In the genomic region with DNA sequence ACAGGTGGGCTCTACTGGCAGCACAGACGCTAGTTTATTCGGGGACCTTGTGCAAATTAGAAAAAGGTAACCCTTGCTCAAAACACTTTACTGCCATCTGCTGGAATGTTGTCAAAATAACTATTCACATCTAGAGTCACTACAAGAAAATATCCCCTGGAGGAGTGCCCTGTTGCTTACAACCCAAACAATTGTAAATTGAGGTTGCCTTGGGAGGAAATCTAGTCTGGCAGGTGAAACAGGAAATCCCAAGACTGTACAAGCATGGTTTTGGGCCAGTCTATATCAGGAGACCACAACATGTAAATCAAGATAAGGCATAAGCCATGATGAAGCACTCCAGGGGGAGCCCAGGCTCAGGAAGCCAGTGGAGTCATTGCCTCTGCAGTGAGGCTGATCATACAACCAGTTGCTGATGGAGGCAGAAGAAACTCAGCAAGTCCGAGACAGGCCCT, we compare ENCODE assay signal across 8 cellular contexts.
DNase-seq lines count a peak whose midpoint lies in the region; ATAC-seq, FAIRE-seq and TF ChIP-seq lines count a peak whose summit lies in the region.

No MANE protein-coding gene starts in this region.

- no peak for TF ChIP-seq POLR2A in HepG2 (IDR thresholded peaks at IDR 0.05; ENCODE audit: insufficient read depth in 1 of 2, low read depth in 2 of 2, low read length in 2 of 2)

- H3K79me2 ChIP-seq in HepG2 (ENCODE audit: insufficient read depth, low read length), result no peaks in the 10 kb centered on the region

- no peaks in the 10 kb centered on the region for H3K4me1 ChIP-seq in HepG2 (ENCODE audit: insufficient read depth, low read length)

- H2AFZ ChIP-seq in HepG2 (ENCODE audit: low read length), result no peak overlapping the region

- no peak for FAIRE-seq in HepG2 (lab: Jason Lieb, UNC)

- no peaks in the 10 kb centered on the region; a peak in 1 of 5 replicates for H3K27me3 ChIP-seq in HepG2 (ENCODE audit: control insufficient read depth in 1 of 2, insufficient read depth in 2 of 2, low read length in 2 of 2)

- no peak overlapping the region for H3K9ac ChIP-seq in HepG2 (ENCODE audit: insufficient read depth, low read depth, low read length)

- H4K20me1 ChIP-seq in HepG2 (ENCODE audit: insufficient read depth, low read length), result no peaks in the 10 kb centered on the region

- H3K27ac ChIP-seq in HepG2 (ENCODE audit: extremely low read length, insufficient read depth, low read length), result no peak overlapping the region

- no peaks in the 10 kb centered on the region for H3K9me3 ChIP-seq in HepG2 (ENCODE audit: low read length)

- H3K36me3 ChIP-seq in HepG2 (replicated peaks in 1 of 2; ENCODE audit: control insufficient read depth in 1 of 2, insufficient read depth in 2 of 2, low read length in 2 of 2), result no peaks in the 10 kb centered on the region

- intact Hi-C loops in HepG2 (cut with micrococcal nuclease; ENCODE audit: unreplicated experiment), result loop anchor here (1.0 kb wide), 1 partner anchor 142 kb away; no protein-coding TSS in a partner anchor

- CTCF ChIA-PET in AG04449 (lab: Yijun Ruan, JAX), result interaction anchor here (0.8 to 14.9 kb wide), 10 partner anchors 9 to 371 kb away, joined by 3 to 454 read pairs (median 6); a partner anchor contains a TSS
- CTCF ChIA-PET in HepG2 (lab: Yijun Ruan, JAX; ENCODE audit: low intra/inter-chr PET ratio, low total read pairs), result interaction anchor here (0.9 to 1.0 kb wide), 2 partner anchors 142 to 385 kb away, joined by 5 read pairs; no protein-coding TSS in a partner anchor

- ATAC-seq in HG03571 (IDR thresholded peaks at IDR 0.05; ENCODE audit: unreplicated experiment), result peak; percentile 69
- ATAC-seq in HepG2, result peak; percentile 75
- no peak for ATAC-seq in HG02870 (IDR thresholded peaks at IDR 0.05; ENCODE audit: unreplicated experiment)

- BruUV-seq in HepG2 (replicated peaks; lab: Mats Ljungman, UMichigan), result no TSS peak

- WGBS in HepG2 (ENCODE audit: low lambda C conversion rate), result 3% methylated on average over 3 of the region's 3 CpGs

- TF ChIP-seq CTCF in AG04449 (IDR thresholded peaks at IDR 0.05; ENCODE audit: insufficient read depth, low read length, missing control alignments), result peak; percentile 24
- TF ChIP-seq CTCF in GM12865 (IDR thresholded peaks at IDR 0.05; ENCODE audit: insufficient read depth, low read depth, low read length, missing control alignments), result no peak
- peak; percentile 55 for TF ChIP-seq CTCF in HepG2 (CRISPR knock-in tag; IDR thresholded peaks at IDR 0.05)

- DNase-seq in AG04449 (ENCODE audit: low read depth, low spot score) (peak; percentile 7), GM12865 (ENCODE audit: low read depth) (peak; percentile 56), NCI-H748 treated with DMSO at 0.1 percent for 48 hours (lab: John Stamatoyannopoulos, UW) (peak; percentile 15), brain pericyte (ENCODE audit: low read depth, low spot score) (peak; percentile 8), HepG2 (ENCODE audit: low spot score) (peak; percentile 38)
- DNase-seq in stimulated activated CD4-positive, alpha-beta T cell treated with anti-CD3 and anti-CD28 coated beads, Interleukin-4, amount 100 ng/mL, for 1 hour, result no peak

- POLR2A ChIA-PET in AG04449 (lab: Yijun Ruan, JAX) (no interaction called here), HepG2 (lab: Yijun Ruan, JAX) (no interaction called here)

- TF ChIP-seq EP300 in HepG2 (IDR thresholded peaks at IDR 0.05; ENCODE audit: low read depth in 2 of 2, low read length in 2 of 2) (no peak), HepG2 (CRISPR knock-in tag; IDR thresholded peaks at IDR 0.05; ENCODE audit: borderline replicate concordance) (no peak)

- H3K4me3 ChIP-seq in AG04449 (ENCODE audit: low read depth, low read length) (no peak overlapping the region), GM12865 (ENCODE audit: low read depth, low read length) (no peak overlapping the region), HepG2 (replicated peaks in 1 of 3; ENCODE audit: insufficient read depth in 1 of 3, low read depth in 2 of 3, low read length in 3 of 3) (no peak overlapping the region)

- in situ Hi-C loops in HepG2 (cut with HindIII; ENCODE audit: extremely low pct_ligation_motif_present, low pct_unique_long_range_greater_than_20kb), result no loop called here

- H3K4me2 ChIP-seq in HepG2 (ENCODE audit: low read depth, low read length), result no peak overlapping the region

- no peak for TF ChIP-seq RAD21 in HepG2 (CRISPR knock-in tag; IDR thresholded peaks at IDR 0.05)

TF ChIP-seq in HepG2, 621 proteins besides CTCF, POLR2A, EP300 and RAD21:
- TF ChIP-seq XBP1 (CRISPR knock-in tag; IDR thresholded peaks at IDR 0.05) (no peak), ZSCAN9 (CRISPR knock-in tag; IDR thresholded peaks at IDR 0.05; ENCODE audit: borderline replicate concordance) (no peak), NCOA5 (CRISPR knock-in tag; IDR thresholded peaks at IDR 0.05) (no peak), RAD51 (IDR thresholded peaks at IDR 0.05; ENCODE audit: borderline replicate concordance) (no peak), CHCHD3 (CRISPR knock-in tag; IDR thresholded peaks at IDR 0.05) (no peak), SIN3B (IDR thresholded peaks at IDR 0.05; ENCODE audit: low read length) (no peak), ZNF724P (CRISPR knock-in tag; IDR thresholded peaks at IDR 0.05; ENCODE audit: borderline replicate concordance) (no peak), ZNF703 (CRISPR knock-in tag; IDR thresholded peaks at IDR 0.05; ENCODE audit: borderline replicate concordance) (no peak), SMC3 (IDR thresholded peaks at IDR 0.05; ENCODE audit: low read length) (0 out of 2 replicates have a peak, but pooled peaks have one; percentile 9), STAG1 (CRISPR knock-in tag; IDR thresholded peaks at IDR 0.05) (peak; percentile 55), HOXD1 (CRISPR knock-in tag; IDR thresholded peaks at IDR 0.05) (no peak)
- TF ChIP-seq, protein P1, sequence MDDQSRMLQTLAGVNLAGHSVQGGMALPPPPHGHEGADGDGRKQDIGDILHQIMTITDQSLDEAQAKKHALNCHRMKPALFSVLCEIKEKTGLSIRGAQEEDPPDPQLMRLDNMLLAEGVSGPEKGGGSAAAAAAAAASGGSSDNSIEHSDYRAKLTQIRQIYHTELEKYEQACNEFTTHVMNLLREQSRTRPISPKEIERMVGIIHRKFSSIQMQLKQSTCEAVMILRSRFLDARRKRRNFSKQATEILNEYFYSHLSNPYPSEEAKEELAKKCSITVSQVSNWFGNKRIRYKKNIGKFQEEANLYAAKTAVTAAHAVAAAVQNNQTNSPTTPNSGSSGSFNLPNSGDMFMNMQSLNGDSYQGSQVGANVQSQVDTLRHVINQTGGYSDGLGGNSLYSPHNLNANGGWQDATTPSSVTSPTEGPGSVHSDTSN (CRISPR knock-in tag; IDR thresholded peaks at IDR 0.05; ENCODE audit: borderline replicate concordance), result no peak
- TF ChIP-seq, protein P2, sequence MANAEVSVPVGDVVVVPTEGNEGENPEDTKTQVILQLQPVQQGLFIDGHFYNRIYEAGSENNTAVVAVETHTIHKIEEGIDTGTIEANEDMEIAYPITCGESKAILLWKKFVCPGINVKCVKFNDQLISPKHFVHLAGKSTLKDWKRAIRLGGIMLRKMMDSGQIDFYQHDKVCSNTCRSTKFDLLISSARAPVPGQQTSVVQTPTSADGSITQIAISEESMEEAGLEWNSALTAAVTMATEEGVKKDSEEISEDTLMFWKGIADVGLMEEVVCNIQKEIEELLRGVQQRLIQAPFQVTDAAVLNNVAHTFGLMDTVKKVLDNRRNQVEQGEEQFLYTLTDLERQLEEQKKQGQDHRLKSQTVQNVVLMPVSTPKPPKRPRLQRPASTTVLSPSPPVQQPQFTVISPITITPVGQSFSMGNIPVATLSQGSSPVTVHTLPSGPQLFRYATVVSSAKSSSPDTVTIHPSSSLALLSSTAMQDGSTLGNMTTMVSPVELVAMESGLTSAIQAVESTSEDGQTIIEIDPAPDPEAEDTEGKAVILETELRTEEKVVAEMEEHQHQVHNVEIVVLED (CRISPR knock-in tag; IDR thresholded peaks at IDR 0.05; ENCODE audit: borderline replicate concordance), result no peak
- TF ChIP-seq, protein P3, sequence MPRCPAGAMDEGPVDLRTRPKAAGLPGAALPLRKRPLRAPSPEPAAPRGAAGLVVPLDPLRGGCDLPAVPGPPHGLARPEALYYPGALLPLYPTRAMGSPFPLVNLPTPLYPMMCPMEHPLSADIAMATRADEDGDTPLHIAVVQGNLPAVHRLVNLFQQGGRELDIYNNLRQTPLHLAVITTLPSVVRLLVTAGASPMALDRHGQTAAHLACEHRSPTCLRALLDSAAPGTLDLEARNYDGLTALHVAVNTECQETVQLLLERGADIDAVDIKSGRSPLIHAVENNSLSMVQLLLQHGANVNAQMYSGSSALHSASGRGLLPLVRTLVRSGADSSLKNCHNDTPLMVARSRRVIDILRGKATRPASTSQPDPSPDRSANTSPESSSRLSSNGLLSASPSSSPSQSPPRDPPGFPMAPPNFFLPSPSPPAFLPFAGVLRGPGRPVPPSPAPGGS (CRISPR knock-in tag; IDR thresholded peaks at IDR 0.05), result no peak
